ENCODE assay signal across 2 cellular contexts in the genomic region with DNA sequence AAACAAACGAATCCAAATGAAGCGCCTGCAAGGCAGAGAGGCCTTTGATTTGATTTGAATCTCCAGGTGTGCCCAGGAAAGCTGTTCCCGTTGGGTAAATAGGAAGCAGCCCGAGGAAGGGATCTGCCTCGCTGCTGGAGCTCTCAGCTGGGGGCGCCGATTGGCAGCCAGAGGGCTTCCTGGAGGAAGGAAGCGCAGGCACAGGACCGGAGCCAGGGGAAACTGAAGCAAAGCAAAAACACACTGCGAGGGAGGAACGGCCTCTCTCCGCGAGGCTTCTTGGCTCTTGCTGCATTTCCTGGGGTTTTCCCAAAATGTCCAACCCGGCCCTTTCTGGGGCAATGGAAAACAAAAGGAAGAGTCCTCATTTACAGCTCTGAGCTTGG.
TF ChIP-seq lines count a peak whose summit lies in the region.

No MANE protein-coding gene starts in this region.

TF ChIP-seq in HEK293, 187 proteins besides CTCF, POLR2A, EP300 and RAD21:
- TF ChIP-seq ZNF423 (tag by site-specific recombination; IDR thresholded peaks at IDR 0.05) (no peak), ZIC2 (tag by site-specific recombination; IDR thresholded peaks at IDR 0.05) (peak; percentile 12; the same call in 1 of the 2 replicates), ZNF555 (tag by site-specific recombination; conservative IDR thresholded peaks at IDR 0.05) (no peak)
TF ChIP-seq in HEK293: peak in this region for 1.

TF ChIP-seq in H1, 55 proteins besides CTCF, POLR2A, EP300 and RAD21:
- TF ChIP-seq HDAC2 (IDR thresholded peaks at IDR 0.05; ENCODE audit: borderline replicate concordance in 1 of 2, low read depth in 2 of 2, low read length in 2 of 2) (no peak), CBX8 (IDR thresholded peaks at IDR 0.05; ENCODE audit: borderline replicate concordance, low read depth, low read length) (no peak), SP4 (IDR thresholded peaks at IDR 0.05; ENCODE audit: low read length) (no peak), EZH2 (IDR thresholded peaks at IDR 0.05; ENCODE audit: low read depth, low read length, severe bottlenecking) (no peak), SIN3A (conservative IDR thresholded peaks at IDR 0.05 in 1 of 2, IDR thresholded peaks at IDR 0.05 in 1 of 2; ENCODE audit: low read depth in 1 of 2, low read length in 2 of 2) (no peak), ASH2L (IDR thresholded peaks at IDR 0.05; ENCODE audit: low read length) (peak; percentile 15), POLR2AphosphoS5 (IDR thresholded peaks at IDR 0.05; ENCODE audit: low read depth, low read length) (no peak), CBX5 (IDR thresholded peaks at IDR 0.05; ENCODE audit: low read depth, low read length) (no peak)
